In the genomic region with DNA sequence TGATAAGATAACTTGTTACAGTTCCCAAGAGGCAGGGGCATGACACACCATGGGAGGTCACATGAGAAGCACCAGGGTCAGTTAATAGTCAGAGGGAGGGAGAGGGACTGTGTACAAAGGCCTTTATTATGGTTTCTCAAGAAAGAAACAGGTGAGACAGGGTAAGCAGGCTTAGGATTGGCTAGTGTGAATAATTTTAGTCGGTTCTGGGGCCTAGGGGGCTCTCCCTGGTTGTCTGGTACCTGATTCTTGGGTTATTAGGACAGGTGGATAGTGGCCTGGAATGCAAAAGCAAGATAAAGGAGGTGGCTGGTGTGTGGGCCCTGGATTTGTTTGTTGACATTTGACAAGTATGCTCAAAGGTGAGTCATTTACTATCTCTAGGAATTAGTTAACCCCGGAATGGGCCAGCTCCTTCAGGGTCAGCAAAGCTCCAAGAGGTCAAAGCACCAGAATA, we compare ENCODE assay signal across 21 cellular contexts. TPM values are rescaled to one million over a fixed set of nuclear protein-coding genes. Genes with fewer than 3 reads are reported as not detected.
DNase-seq lines count a peak whose midpoint lies in the region; ATAC-seq and TF ChIP-seq lines count a peak whose summit lies in the region.
"Had no signal": no experiment of that assay in that cellular context is flagged by ENCODE, and none has a peak within 500 bp of the region (broad histone marks: within the 10 kb centered on the region; RNA-seq: fewer than 3 reads in every experiment).

No MANE protein-coding gene starts in this region.

- H3K4me2 ChIP-seq in PC-9: peak overlapping the region; percentile 47

- DNase-seq in activated CD8-positive, alpha-beta T cell treated with anti-CD3 and anti-CD28 coated beads, Interleukin-2, amount 10 ng/mL, durations not matched to agents 7 days and 5 days: peak; percentile 12
- DNase-seq in activated CD8-positive, alpha-beta T cell treated with anti-CD3 and anti-CD28 coated beads for 36 hours: no peak
- DNase-seq in PC-9 (peak; percentile 24 to 80), islet precursor cell (peak; percentile 94), NCI-H82 (lab: John Stamatoyannopoulos, UW) (no peak), HK-2 (ENCODE audit: unreplicated experiment) (no peak), CD14-positive monocyte (ENCODE audit: low spot score) (no peak)
- DNase-seq: activated CD4-positive, alpha-beta T cell treated with anti-CD3 and anti-CD28 coated beads for 36 hours; aorta; foreskin melanocyte; KG1; NCI-H1930; NCI-H226; SJCRH30; stimulated activated CD4-positive, alpha-beta T cell treated with anti-CD3 and anti-CD28 coated beads, Interleukin-2, amount 100 ng/mL, for 48 hours; stimulated activated naive CD4-positive, alpha-beta T cell treated with Interleukin-2 at 50 U/mL for 16 hours had no signal

- no peaks in the 10 kb centered on the region for H3K27me3 ChIP-seq in PC-9 (ENCODE audit: insufficient read depth, low read depth)
- H3K27me3 ChIP-seq: SJCRH30 had no signal

- ATAC-seq in activated CD8-positive, alpha-beta T cell treated with anti-CD3 and anti-CD28 coated beads, Interleukin-2, amount 10 ng/mL, durations not matched to agents 7 days and 5 days: no peak
- no peak for ATAC-seq in activated CD8-positive, alpha-beta T cell treated with anti-CD3 and anti-CD28 coated beads for 36 hours
- ATAC-seq in GM21528 (IDR thresholded peaks at IDR 0.05; ENCODE audit: low FRiP score, unreplicated experiment): no peak
- ATAC-seq: activated CD4-positive, alpha-beta T cell treated with anti-CD3 and anti-CD28 coated beads for 36 hours had no signal

- no peak overlapping the region for H3K27ac ChIP-seq in PC-9
- H3K27ac ChIP-seq: 22Rv1, SJCRH30 had no signal

- H3K4me1 ChIP-seq in PC-9 (replicated peaks; ENCODE audit: insufficient read depth): peaks cover 19% of the 10 kb centered on the region
- H3K4me1 ChIP-seq: SJCRH30 had no signal

- CTCF ChIA-PET in activated CD8-positive, alpha-beta T cell treated with anti-CD3 and anti-CD28 coated beads, Interleukin-2, amount 10 ng/mL, durations not matched to agents 7 days and 5 days (lab: Charles Lee): no interaction called here
- CTCF ChIA-PET in activated CD8-positive, alpha-beta T cell treated with anti-CD3 and anti-CD28 coated beads for 36 hours (lab: Charles Lee): no interaction called here
- CTCF ChIA-PET in PC-9 (lab: Charles Lee): no interaction called here

- intact Hi-C loops in activated CD8-positive, alpha-beta T cell treated with anti-CD3 and anti-CD28 coated beads for 36 hours (cut with micrococcal nuclease): no loop called here
- intact Hi-C loops in PC-9 (cut with micrococcal nuclease; ENCODE audit: unreplicated experiment) (no loop called here), CD14-positive monocyte (cut with micrococcal nuclease) (no loop called here)

- H3K27ac Mint-ChIP-seq in activated CD8-positive, alpha-beta T cell treated with anti-CD3 and anti-CD28 coated beads, Interleukin-2, amount 10 ng/mL, durations not matched to agents 7 days and 5 days: no peak overlapping the region
- no peak overlapping the region for H3K27ac Mint-ChIP-seq in activated CD8-positive, alpha-beta T cell treated with anti-CD3 and anti-CD28 coated beads for 36 hours
- H3K27ac Mint-ChIP-seq in CD14-positive monocyte: no peak overlapping the region
- H3K27ac Mint-ChIP-seq: activated CD4-positive, alpha-beta T cell treated with anti-CD3 and anti-CD28 coated beads for 36 hours; activated naive CD4-positive, alpha-beta T cell treated with anti-CD3 and anti-CD28 coated beads, Interleukin-2, amount 50 U/mL, for 24 hours; activated T-helper 1 cell treated with anti-CD3 and anti-CD28 coated beads, Interleukin-12 subunit alpha, Interleukin-12 subunit beta, Interleukin-2, Interleukin-4 antibody, amounts not matched to agents 30 ng/mL and 10 ng/mL and 1 ng/mL, durations not matched to agents 14 hours and 24 hours and 36 hours had no signal

- H3K4me3 ChIP-seq in PC-9: no peak overlapping the region
- H3K4me3 ChIP-seq: lung, SJCRH30 had no signal

- TF ChIP-seq CTCF in activated CD8-positive, alpha-beta T cell treated with anti-CD3 and anti-CD28 coated beads for 36 hours (IDR thresholded peaks at IDR 0.05): no peak
- TF ChIP-seq CTCF in PC-9 (conservative IDR thresholded peaks at IDR 0.05) (no peak), CD14-positive monocyte (IDR thresholded peaks at IDR 0.05) (no peak)

- no peak overlapping the region for H3K4me3 Mint-ChIP-seq in activated CD8-positive, alpha-beta T cell treated with anti-CD3 and anti-CD28 coated beads, Interleukin-2, amount 10 ng/mL, durations not matched to agents 7 days and 5 days
- no peak overlapping the region for H3K4me3 Mint-ChIP-seq in activated CD8-positive, alpha-beta T cell treated with anti-CD3 and anti-CD28 coated beads for 36 hours
- H3K4me3 Mint-ChIP-seq in CD14-positive monocyte: no peak overlapping the region
- H3K4me3 Mint-ChIP-seq: activated CD4-positive, alpha-beta T cell treated with anti-CD3 and anti-CD28 coated beads for 36 hours; activated naive CD4-positive, alpha-beta T cell treated with anti-CD3 and anti-CD28 coated beads, Interleukin-2, amount 50 U/mL, for 24 hours; activated T-helper 1 cell treated with anti-CD3 and anti-CD28 coated beads, Interleukin-12 subunit alpha, Interleukin-12 subunit beta, Interleukin-2, Interleukin-4 antibody, amounts not matched to agents 30 ng/mL and 10 ng/mL and 1 ng/mL, durations not matched to agents 14 hours and 24 hours and 36 hours had no signal

- H3K4me1 Mint-ChIP-seq in activated CD8-positive, alpha-beta T cell treated with anti-CD3 and anti-CD28 coated beads, Interleukin-2, amount 10 ng/mL, durations not matched to agents 7 days and 5 days (ENCODE audit: low read depth): no peaks in the 10 kb centered on the region
- no peaks in the 10 kb centered on the region for H3K4me1 Mint-ChIP-seq in activated CD8-positive, alpha-beta T cell treated with anti-CD3 and anti-CD28 coated beads for 36 hours (ENCODE audit: low read depth)
- peaks cover 20% of the 10 kb centered on the region for H3K4me1 Mint-ChIP-seq in CD14-positive monocyte
- H3K4me1 Mint-ChIP-seq: activated naive CD4-positive, alpha-beta T cell treated with anti-CD3 and anti-CD28 coated beads, Interleukin-2, amount 50 U/mL, for 24 hours had no signal

- no peaks in the 10 kb centered on the region for H3K36me3 ChIP-seq in PC-9 (ENCODE audit: low read depth)
- H3K36me3 ChIP-seq: SJCRH30 had no signal

- no peaks in the 10 kb centered on the region for H3K9me3 ChIP-seq in PC-9 (ENCODE audit: insufficient read depth, low read depth)
- H3K9me3 ChIP-seq: SJCRH30 had no signal

- H2AFZ ChIP-seq in PC-9: no peak overlapping the region

- no peaks in the 10 kb centered on the region for H3K36me3 Mint-ChIP-seq in activated CD8-positive, alpha-beta T cell treated with anti-CD3 and anti-CD28 coated beads, Interleukin-2, amount 10 ng/mL, durations not matched to agents 7 days and 5 days (ENCODE audit: low read depth)
- no peaks in the 10 kb centered on the region for H3K36me3 Mint-ChIP-seq in activated CD8-positive, alpha-beta T cell treated with anti-CD3 and anti-CD28 coated beads for 36 hours (ENCODE audit: low read depth)
- H3K36me3 Mint-ChIP-seq in CD14-positive monocyte: peaks cover 4 to 7% of the 10 kb centered on the region in 2 donors
- H3K36me3 Mint-ChIP-seq: activated naive CD4-positive, alpha-beta T cell treated with anti-CD3 and anti-CD28 coated beads, Interleukin-2, amount 50 U/mL, for 24 hours had no signal

- no peaks in the 10 kb centered on the region for H3K9me2 ChIP-seq in PC-9 (ENCODE audit: insufficient read depth)

- peaks cover 9% of the 10 kb centered on the region for H3K9me3 Mint-ChIP-seq in activated CD8-positive, alpha-beta T cell treated with anti-CD3 and anti-CD28 coated beads, Interleukin-2, amount 10 ng/mL, durations not matched to agents 7 days and 5 days (ENCODE audit: insufficient read depth)
- no peaks in the 10 kb centered on the region for H3K9me3 Mint-ChIP-seq in activated CD8-positive, alpha-beta T cell treated with anti-CD3 and anti-CD28 coated beads for 36 hours
- H3K9me3 Mint-ChIP-seq in CD14-positive monocyte: peaks cover 5 to 16% (median 15%) of the 10 kb centered on the region in 7 donors
- H3K9me3 Mint-ChIP-seq: activated naive CD4-positive, alpha-beta T cell treated with anti-CD3 and anti-CD28 coated beads, Interleukin-2, amount 50 U/mL, for 24 hours; activated T-helper 1 cell treated with anti-CD3 and anti-CD28 coated beads, Interleukin-12 subunit alpha, Interleukin-12 subunit beta, Interleukin-2, Interleukin-4 antibody, amounts not matched to agents 30 ng/mL and 10 ng/mL and 1 ng/mL, durations not matched to agents 14 hours and 24 hours and 36 hours had no signal

- H3K27me3 Mint-ChIP-seq in activated CD8-positive, alpha-beta T cell treated with anti-CD3 and anti-CD28 coated beads, Interleukin-2, amount 10 ng/mL, durations not matched to agents 7 days and 5 days (ENCODE audit: low read depth): peaks cover 38% of the 10 kb centered on the region
- peaks cover 26% of the 10 kb centered on the region for H3K27me3 Mint-ChIP-seq in activated CD8-positive, alpha-beta T cell treated with anti-CD3 and anti-CD28 coated beads for 36 hours
- H3K27me3 Mint-ChIP-seq in CD14-positive monocyte (ENCODE audit: low read depth in 3 of 3): peaks cover 21 to 26% (median 24%) of the 10 kb centered on the region in 3 donors

- no peaks in the 10 kb centered on the region for H4K20me1 ChIP-seq in PC-9 (ENCODE audit: insufficient read depth)

- no TSS peak for BruUV-seq in PC-9 (replicated peaks; lab: Mats Ljungman, UMichigan)

- H3K79me2 ChIP-seq in PC-9 (ENCODE audit: low read depth): no peaks in the 10 kb centered on the region

- POLR2A ChIA-PET in activated CD8-positive, alpha-beta T cell treated with anti-CD3 and anti-CD28 coated beads, Interleukin-2, amount 10 ng/mL, durations not matched to agents 7 days and 5 days (lab: Charles Lee): no interaction called here
- POLR2A ChIA-PET in activated CD8-positive, alpha-beta T cell treated with anti-CD3 and anti-CD28 coated beads for 36 hours (lab: Charles Lee): interaction anchor here (0.6 kb wide), 1 partner anchor 22 kb away, joined by 3 read pairs; no protein-coding TSS in a partner anchor
- POLR2A ChIA-PET in PC-9 (lab: Charles Lee; ENCODE audit: unreplicated experiment): interaction anchor here (0.6 kb wide), 1 partner anchor 460 kb away, joined by 3 read pairs; no protein-coding TSS in a partner anchor

- peaks cover 16% of the 10 kb centered on the region; the same call in 1 of the 2 replicates for H3F3A ChIP-seq in PC-9 (ENCODE audit: insufficient read depth, low read depth)

RNA-seq across cellular contexts. Expression of a gene that starts 49.4 kb away (rescaled TPM):
- total RNA-seq in activated CD8-positive, alpha-beta T cell treated with anti-CD3 and anti-CD28 coated beads, Interleukin-2, amount 10 ng/mL, durations not matched to agents 7 days and 5 days: 10 to 100 TPM; 29.7 to 30.3 TPM
- total RNA-seq in activated CD8-positive, alpha-beta T cell treated with anti-CD3 and anti-CD28 coated beads for 36 hours: 10 to 100 TPM; 34.8 to 38.0 TPM
- 38.8 and 45.9 TPM in 2 replicates for total RNA-seq in PC-9 (2021)
- 1 to 10 TPM; 5.2 to 7.8 TPM for polyA plus RNA-seq in CD14-positive monocyte

Comparison
In these comparisons a context has a peak if more than half of its experiments do, and no peak if none do; other contexts are left out.
1. DNase-seq: peak in activated CD8-positive, alpha-beta T cell treated with anti-CD3 and anti-CD28 coated beads, Interleukin-2, amount 10 ng/mL, durations not matched to agents 7 days and 5 days (single experiment), PC-9 (2 of 2) and islet precursor cell (single experiment); none in activated CD8-positive, alpha-beta T cell treated with anti-CD3 and anti-CD28 coated beads for 36 hours (single experiment), NCI-H82 (single experiment), HK-2 (single experiment) and CD14-positive monocyte (single experiment).